Comparison of ENCODE assay signal across 8 cellular contexts in genomic region chr11:119101759-119102423, GRCh38. TPM values are rescaled to one million over a fixed set of nuclear protein-coding genes. Genes with fewer than 3 reads are reported as not detected.
DNase-seq lines count a peak whose midpoint lies in the region; ATAC-seq, FAIRE-seq and TF ChIP-seq lines count a peak whose summit lies in the region.

TSS of gene DPAGT1 (minus strand) at chr11:119101853. CDS start at chr11:119101655, 198 bp downstream.

- 0 to 1% methylated on average over 5 to 32 of the region's 32 CpGs for WGBS in esophagus squamous epithelium, 2 donors

- H3K36me3 ChIP-seq in KMS-11 (ENCODE audit: insufficient read depth): no peaks in the 10 kb centered on the region
- H3K36me3 ChIP-seq in esophagus squamous epithelium: peaks cover 6 to 22% (median 11%) of the 10 kb centered on the region in 3 donors
- peaks cover 12 to 18% of the 10 kb centered on the region in 2 donors for H3K36me3 ChIP-seq in muscle layer of duodenum (ENCODE audit: control insufficient read depth in 1 of 2, insufficient read depth in 2 of 2, low read length in 2 of 2)

- peak in 1 of 4 donors; percentile 44 for TF ChIP-seq POLR2A in esophagus squamous epithelium (IDR thresholded peaks at IDR 0.05)

- H4K20me1 ChIP-seq in KMS-11 (ENCODE audit: insufficient read depth): no peaks in the 10 kb centered on the region

- H3K27ac ChIP-seq in KMS-11: peak within 1 kb of the TSS; percentile 94
- H3K27ac ChIP-seq in esophagus squamous epithelium: peak within 1 kb of the TSS; percentile 88 to 97 (median 96)
- peak within 1 kb of the TSS; percentile 98 for H3K27ac ChIP-seq in muscle layer of duodenum (ENCODE audit: low read length)

- peak; percentile 66 for ATAC-seq in GM21737 (IDR thresholded peaks at IDR 0.05; ENCODE audit: unreplicated experiment)

- H3K79me2 ChIP-seq in KMS-11 (ENCODE audit: insufficient read depth, low read depth): peaks cover 21% of the 10 kb centered on the region; the same call in 1 of the 2 replicates

- H3K27me3 ChIP-seq in KMS-11 (ENCODE audit: insufficient read depth, low read depth) (no peaks in the 10 kb centered on the region), esophagus squamous epithelium (no peaks in the 10 kb centered on the region), muscle layer of duodenum (ENCODE audit: low read depth, low read length) (no peaks in the 10 kb centered on the region)

- H3K4me2 ChIP-seq in KMS-11: peak within 1 kb of the TSS; percentile 94

- TF ChIP-seq CTCF in KMS-11 (conservative IDR thresholded peaks at IDR 0.05; ENCODE audit: low read depth, low read length): no peak
- TF ChIP-seq CTCF in esophagus squamous epithelium (IDR thresholded peaks at IDR 0.05): no peak

- H3K9me3 ChIP-seq in esophagus squamous epithelium (no peaks in the 10 kb centered on the region), muscle layer of duodenum (ENCODE audit: control insufficient read depth in 1 of 2, low read length in 2 of 2) (no peaks in the 10 kb centered on the region)

- FAIRE-seq in RCC 7860 (lab: Jason Lieb, UNC): peak; percentile 56

- H3K4me1 ChIP-seq in KMS-11 (ENCODE audit: low read depth, poor library complexity, severe bottlenecking) (peaks cover 40% of the 10 kb centered on the region), esophagus squamous epithelium (peaks cover 17 to 45% (median 27%) of the 10 kb centered on the region in 3 donors), muscle layer of duodenum (ENCODE audit: control insufficient read depth in 1 of 2, insufficient read depth in 2 of 2, low read length in 2 of 2) (peaks cover 16 to 30% of the 10 kb centered on the region in 2 donors)

- peak within 1 kb of the TSS; percentile 92 for H3K9ac ChIP-seq in KMS-11

- peak within 1 kb of the TSS; percentile 73 for H2AFZ ChIP-seq in KMS-11 (ENCODE audit: low read depth)

- H3K4me3 ChIP-seq in KMS-11 (IDR thresholded peaks at IDR 0.05; ENCODE audit: insufficient read depth, low read depth, low read length) (no peak within 1 kb of the TSS), esophagus squamous epithelium (peak within 1 kb of the TSS; percentile 62 to 88 (median 75)), muscle layer of duodenum (ENCODE audit: low read depth in 1 of 2, low read length in 2 of 2) (peak within 1 kb of the TSS; percentile 87 to 89)

- intact Hi-C loops in esophagus squamous epithelium (cut with DNase I): no loop called here

- DNase-seq in DMS153 treated with DMSO at 0.1 percent for 48 hours (lab: John Stamatoyannopoulos, UW; ENCODE audit: unreplicated experiment) (peak; percentile 99), RCC 7860 (ENCODE audit: low spot score) (peak; percentile 90), esophagus squamous epithelium (lab: John Stamatoyannopoulos, UW) (peak; percentile 65)
- DNase-seq in activated T-cell treated with anti-CD3 and anti-CD28 coated beads, Interleukin-2, amount 50 U/mL, for 48 hours: peak; percentile 89 to 90
- peak; percentile 76 to 82 for DNase-seq in stimulated activated CD8-positive, alpha-beta memory T cell treated with anti-CD3 and anti-CD28 coated beads, Interleukin-7, amount 100 ng/mL, for 4 hours (ENCODE audit: low read depth in 2 of 2)

RNA-seq across cellular contexts. Expression of gene DPAGT1, which starts in this region (rescaled TPM):
- total RNA-seq in esophagus squamous epithelium: 10 to 100 TPM; 18.5 to 29.9 (median 26.7) TPM
